In genomic region chr16:22266546-22266945, GRCh38 we compare ENCODE assay signal across 15 cellular contexts. TPM values are rescaled to one million over a fixed set of nuclear protein-coding genes. Genes with fewer than 3 reads are reported as not detected.
DNase-seq lines count a peak whose midpoint lies in the region; ATAC-seq, FAIRE-seq and TF ChIP-seq lines count a peak whose summit lies in the region.
"Had no signal": no experiment of that assay in that cellular context is flagged by ENCODE, and none has a peak within 500 bp of the region (broad histone marks: within the 10 kb centered on the region; RNA-seq: fewer than 3 reads in every experiment).

No MANE protein-coding gene starts in this region.

- H3K36me3 Mint-ChIP-seq in activated T-cell treated with anti-CD3 and anti-CD28 coated beads, Interleukin-2, amount 50 U/mL, for 24 hours (ENCODE audit: low read depth) = peaks cover 80% of the 10 kb centered on the region
- peaks cover 79% of the 10 kb centered on the region for H3K36me3 Mint-ChIP-seq in stimulated activated effector memory CD8-positive, alpha-beta T cell treated with anti-CD3 and anti-CD28 coated beads, Interleukin-12 subunit alpha, Interleukin-12 subunit beta, amount 100 ng/mL, for 72 hours

- no peak for DNase-seq in activated T-cell treated with anti-CD3 and anti-CD28 coated beads, Interleukin-2, amount 50 U/mL, for 24 hours
- DNase-seq in activated T-cell treated with anti-CD3 and anti-CD28 coated beads for 4 hours (no peak), WERI-Rb-1 (no peak), K562 (ENCODE audit: extremely low read depth in 1 of 4, low spot score in 3 of 4) (no peak), ureter (ENCODE audit: low spot score) (no peak), D721Med (ENCODE audit: insufficient read length, low spot score) (no peak)
- no peak for DNase-seq in stimulated activated effector memory CD8-positive, alpha-beta T cell treated with anti-CD3 and anti-CD28 coated beads, Interleukin-12 subunit alpha, Interleukin-12 subunit beta, amount 100 ng/mL, for 72 hours (ENCODE audit: low spot score in 2 of 2)
- DNase-seq: 8988T; CD4-positive, alpha-beta memory T cell; DMS79 treated with DMSO at 0.1 percent for 48 hours; GF-D8; GOT3; H9 had no signal

- BruUV-seq in K562 (replicated peaks; lab: Mats Ljungman, UMichigan) = no TSS peak

- POLR2A ChIA-PET in K562 (lab: Yijun Ruan, JAX) = no interaction called here

- H4K20me1 ChIP-seq in K562 (replicated peaks; ENCODE audit: control insufficient read depth, insufficient read depth, low read length) = no peaks in the 10 kb centered on the region
- H4K20me1 ChIP-seq: BLaER1 had no signal

- no peak overlapping the region for H2AFZ ChIP-seq in K562 (ENCODE audit: low read depth, low read length)

- peaks cover 0 to 5% of the 10 kb centered on the region in 2 experiments; a peak in 2 of 5 replicates for H3K4me1 ChIP-seq in K562 (replicated peaks in 1 of 2; ENCODE audit: control insufficient read depth in 2 of 2, insufficient read depth in 2 of 2, low read length in 2 of 2)
- H3K4me1 ChIP-seq: BLaER1 had no signal

- no peak for TF ChIP-seq RAD21 in K562 (CRISPR knock-in tag; conservative IDR thresholded peaks at IDR 0.05 in 1 of 2, IDR thresholded peaks at IDR 0.05 in 1 of 2)

- TF ChIP-seq EP300 in K562 (IDR thresholded peaks at IDR 0.05; ENCODE audit: low read length) = no peak

- no peaks in the 10 kb centered on the region for H3K9me1 ChIP-seq in K562 (ENCODE audit: control insufficient read depth, insufficient read depth, low read length)

- H3K79me2 ChIP-seq in K562 (ENCODE audit: control insufficient read depth, insufficient read depth, low read length) = no peaks in the 10 kb centered on the region

- WGBS in K562 (ENCODE audit: insufficient coverage, low coverage, missing lambda C conversion rate) = 95% methylated on average over 13 of the region's 19 CpGs

- H3K9me3 ChIP-seq in WERI-Rb-1 (ENCODE audit: severe bottlenecking) (no peaks in the 10 kb centered on the region), K562 (replicated peaks; ENCODE audit: control insufficient read depth, insufficient read depth, low read depth, low read length) (no peaks in the 10 kb centered on the region)
- H3K9me3 ChIP-seq: BLaER1 had no signal

- FAIRE-seq in K562 (lab: Jason Lieb, UNC) = no peak
- no peak for FAIRE-seq in D721Med (lab: Jason Lieb, UNC)

- intact Hi-C loops in K562 (cut with micrococcal nuclease) = no loop called here

- H3K36me3 ChIP-seq in WERI-Rb-1 = peaks cover 85% of the 10 kb centered on the region
- H3K36me3 ChIP-seq in K562 (ENCODE audit: control insufficient read depth, insufficient read depth, low read length) = peaks cover 78% of the 10 kb centered on the region; the same call in 2 of the 3 replicates

- H3K4me3 ChIP-seq in WERI-Rb-1 (ENCODE audit: low read depth, low read length) (no peak overlapping the region), K562 (no peak overlapping the region)
- H3K4me3 ChIP-seq: BLaER1 had no signal

- H3K27ac Mint-ChIP-seq in activated T-cell treated with anti-CD3 and anti-CD28 coated beads, Interleukin-2, amount 50 U/mL, for 24 hours = peak overlapping the region; percentile 8
- peak overlapping the region; percentile 52 for H3K27ac Mint-ChIP-seq in stimulated activated effector memory CD8-positive, alpha-beta T cell treated with anti-CD3 and anti-CD28 coated beads, Interleukin-12 subunit alpha, Interleukin-12 subunit beta, amount 100 ng/mL, for 72 hours
- H3K27ac Mint-ChIP-seq: CD14-positive monocyte had no signal

- no peak for ATAC-seq in K562
- no peak for ATAC-seq in stimulated activated effector memory CD8-positive, alpha-beta T cell treated with anti-CD3 and anti-CD28 coated beads, Interleukin-12 subunit alpha, Interleukin-12 subunit beta, amount 100 ng/mL, for 72 hours

- in situ Hi-C loops in K562 (cut with MboI) = no loop called here

- no peak overlapping the region for H3K4me2 ChIP-seq in K562 (ENCODE audit: insufficient read depth, low read length)
- H3K4me2 ChIP-seq: BLaER1 had no signal

- CTCF ChIA-PET in K562 (lab: Yijun Ruan, JAX; ENCODE audit: low intra/inter-chr PET ratio) = no interaction called here

- TF ChIP-seq POLR2A in K562 (conservative IDR thresholded peaks at IDR 0.05) = no peak

- H3K27me3 Mint-ChIP-seq in activated T-cell treated with anti-CD3 and anti-CD28 coated beads, Interleukin-2, amount 50 U/mL, for 24 hours = no peaks in the 10 kb centered on the region
- H3K27me3 Mint-ChIP-seq: CD4-positive, alpha-beta memory T cell had no signal

- H3K4me1 Mint-ChIP-seq in activated T-cell treated with anti-CD3 and anti-CD28 coated beads, Interleukin-2, amount 50 U/mL, for 24 hours (ENCODE audit: low read depth) = peaks cover 28% of the 10 kb centered on the region
- H3K4me1 Mint-ChIP-seq in stimulated activated effector memory CD8-positive, alpha-beta T cell treated with anti-CD3 and anti-CD28 coated beads, Interleukin-12 subunit alpha, Interleukin-12 subunit beta, amount 100 ng/mL, for 72 hours = peaks cover 13% of the 10 kb centered on the region
- H3K4me1 Mint-ChIP-seq: H9 had no signal

- H3K27me3 ChIP-seq in WERI-Rb-1 (ENCODE audit: insufficient read depth, low read depth, severe bottlenecking) = no peaks in the 10 kb centered on the region
- H3K27me3 ChIP-seq in K562 (ENCODE audit: control insufficient read depth in 2 of 2, insufficient read depth in 2 of 2, low read length in 2 of 2) = no peaks in the 10 kb centered on the region
- H3K27me3 ChIP-seq: BLaER1 had no signal

- H3K9ac ChIP-seq in K562 (ENCODE audit: insufficient read depth in 1 of 2, low read depth in 2 of 2, low read length in 2 of 2) = no peak overlapping the region
- H3K9ac ChIP-seq: BLaER1 had no signal

- H3K27ac ChIP-seq in WERI-Rb-1 (peak overlapping the region; percentile 26), K562 (ENCODE audit: extremely low read depth, low read depth, low read length) (no peak overlapping the region)
- H3K27ac ChIP-seq: BLaER1 had no signal

- TF ChIP-seq CTCF in WERI-Rb-1 (IDR thresholded peaks at IDR 0.05; ENCODE audit: low read depth, low read length) (no peak), K562 (IDR thresholded peaks at IDR 0.05 in 2 of 3, conservative IDR thresholded peaks at IDR 0.05 in 1 of 3; ENCODE audit: insufficient read depth in 2 of 3, low read depth in 1 of 3, low read length in 3 of 3) (no peak), D721Med (IDR thresholded peaks at IDR 0.05; ENCODE audit: insufficient read depth, missing control alignments) (no peak)

- H3K9me3 Mint-ChIP-seq in activated T-cell treated with anti-CD3 and anti-CD28 coated beads, Interleukin-2, amount 50 U/mL, for 24 hours = no peaks in the 10 kb centered on the region
- no peaks in the 10 kb centered on the region for H3K9me3 Mint-ChIP-seq in stimulated activated effector memory CD8-positive, alpha-beta T cell treated with anti-CD3 and anti-CD28 coated beads, Interleukin-12 subunit alpha, Interleukin-12 subunit beta, amount 100 ng/mL, for 72 hours
- H3K9me3 Mint-ChIP-seq: CD14-positive monocyte; CD4-positive, alpha-beta memory T cell; H9 had no signal

- H3K4me3 Mint-ChIP-seq in activated T-cell treated with anti-CD3 and anti-CD28 coated beads, Interleukin-2, amount 50 U/mL, for 24 hours = no peak overlapping the region
- no peak overlapping the region for H3K4me3 Mint-ChIP-seq in stimulated activated effector memory CD8-positive, alpha-beta T cell treated with anti-CD3 and anti-CD28 coated beads, Interleukin-12 subunit alpha, Interleukin-12 subunit beta, amount 100 ng/mL, for 72 hours
- H3K4me3 Mint-ChIP-seq: CD14-positive monocyte; CD4-positive, alpha-beta memory T cell; H9 had no signal

TF ChIP-seq in K562, 482 proteins besides CTCF, POLR2A, EP300 and RAD21:
- TF ChIP-seq GTF2A2 (tag; IDR thresholded peaks at IDR 0.05) = no peak
- TF ChIP-seq POLR2G (IDR thresholded peaks at IDR 0.05; ENCODE audit: low read depth, low read length) = peak; percentile 46; the same call in 1 of the 2 replicates

RNA-seq across cellular contexts. Expression of gene POLR3E, which starts 30.7 kb away (rescaled TPM):
- 337 and 699 TPM in 2 replicates for total RNA-seq in K562 (2011; cell fraction: chromatin; rRNA removed; ENCODE audit: low replicate concordance)
- 179 and 196 TPM in 2 replicates for total RNA-seq in K562 (2011; cell fraction: nucleolus; rRNA removed)
- total RNA-seq in K562 (2011; cell fraction: nucleoplasm; rRNA removed) = 243 and 244 TPM in 2 replicates
- 78.2 and 82.6 TPM in 2 replicates for total RNA-seq in K562 (2014; rRNA removed)
- 67.6 and 81.1 TPM in 2 replicates for total RNA-seq in K562 (2014; rRNA removed; fragmentation: Illumina TruSeq; extraction: Trizol)
- total RNA-seq in K562 (2015; rRNA removed; fragmentation: Illumina TruSeq; extraction: Trizol) = 73.9 and 83.8 TPM in 2 replicates
- 101 and 113 TPM in 2 replicates for total RNA-seq in K562 (2021)
- polyA plus RNA-seq in K562 (2011; rRNA removed) = 151 and 192 TPM in 2 replicates
- 128 and 145 TPM in 2 replicates for polyA plus RNA-seq in K562 (2011; cell fraction: cytosol; rRNA removed)
- 458 and 560 TPM in 2 replicates for polyA plus RNA-seq in K562 (2011; cell fraction: nucleus; rRNA removed)
- 62.8 and 102 TPM in 2 replicates for polyA plus RNA-seq in K562 (2012)
- 128 and 149 TPM in 2 replicates for polyA plus RNA-seq in K562 (2014; fragmentation: Illumina TruSeq; extraction: Trizol)
- 10 to 100 TPM; 17.7 to 25.3 TPM for polyA plus RNA-seq in K562 (2014; fragmentation: Nextera tagmentation; extraction: Ambion mirVana)
- polyA plus RNA-seq in K562 (2014; rRNA removed) = 77.3 and 95.9 TPM in 2 replicates
- polyA minus RNA-seq in K562 (2011; rRNA and poly(A)+ RNA removed) = 241 and 345 TPM in 2 replicates
- 104 and 113 TPM in 2 replicates for polyA minus RNA-seq in K562 (2011; cell fraction: cytosol; rRNA and poly(A)+ RNA removed)
- 100 and 315 TPM in 2 replicates for polyA minus RNA-seq in K562 (2011; cell fraction: nucleus; rRNA and poly(A)+ RNA removed)
- total RNA-seq in ureter = 87.9 TPM
